9 cellular contexts compared by ENCODE assay signal in the genomic region with DNA sequence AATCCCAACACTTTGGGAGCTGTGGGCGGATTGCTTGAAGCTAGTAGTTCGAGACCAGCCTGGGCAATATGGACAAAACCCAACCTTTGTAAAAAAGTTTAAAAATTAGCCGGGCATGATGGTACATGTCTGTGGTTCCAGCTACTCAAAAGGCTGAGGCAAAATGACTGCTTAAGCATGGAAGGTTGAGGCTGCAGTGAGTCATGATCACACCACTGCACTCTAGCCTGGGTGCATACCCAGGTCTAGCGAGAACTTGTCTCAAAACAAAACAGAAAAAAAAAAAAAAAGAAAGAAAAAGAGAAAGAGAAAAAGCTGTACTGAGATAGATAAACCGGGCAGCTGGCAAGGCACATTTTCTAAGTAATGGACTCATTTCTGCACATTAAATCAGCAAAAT. TPM values are rescaled to one million over a fixed set of nuclear protein-coding genes. Genes with fewer than 3 reads are reported as not detected.
DNase-seq lines count a peak whose midpoint lies in the region; ATAC-seq and TF ChIP-seq lines count a peak whose summit lies in the region.
"Had no signal": no experiment of that assay in that cellular context is flagged by ENCODE, and none has a peak within 500 bp of the region (broad histone marks: within the 10 kb centered on the region; RNA-seq: fewer than 3 reads in every experiment).

No MANE protein-coding gene starts in this region.

- H3K9ac ChIP-seq in skeletal muscle tissue (ENCODE audit: low read depth in 1 of 3, low read length in 3 of 3) = peak overlapping the region in 1 of 3 donors; percentile 47

- in situ Hi-C loops in brain microvascular endothelial cell (cut with HindIII; ENCODE audit: low pct_ligation_motif_present, low sequenced_read_pairs) = no loop called here

- peaks cover 9 to 24% (median 18%) of the 10 kb centered on the region in 3 donors for H3K4me1 ChIP-seq in skeletal muscle tissue (ENCODE audit: control insufficient read depth in 3 of 3, insufficient read depth in 3 of 3, low read length in 3 of 3)
- H3K4me1 ChIP-seq in prostate gland (replicated peaks) = no peaks in the 10 kb centered on the region

- H3K27me3 ChIP-seq in brain microvascular endothelial cell (replicated peaks) (no peaks in the 10 kb centered on the region), skeletal muscle tissue (ENCODE audit: control insufficient read depth in 3 of 3, insufficient read depth in 3 of 3, low read length in 3 of 3) (no peaks in the 10 kb centered on the region), prostate gland (replicated peaks; ENCODE audit: insufficient read depth) (no peaks in the 10 kb centered on the region)

- POLR2A ChIA-PET in RWPE1 (lab: Yijun Ruan, JAX; ENCODE audit: low non-redundant PET) = interaction anchor here (0.6 kb wide), 1 partner anchor 73 kb away, joined by 3 read pairs; no protein-coding TSS in a partner anchor

- H3K9me3 ChIP-seq in skeletal muscle tissue (ENCODE audit: control insufficient read depth in 3 of 3, low read length in 3 of 3) = no peaks in the 10 kb centered on the region
- no peaks in the 10 kb centered on the region for H3K9me3 ChIP-seq in prostate gland

- H3K27ac ChIP-seq in RWPE1 (peak overlapping the region; percentile 51), brain microvascular endothelial cell (peak overlapping the region; percentile 85), skeletal muscle tissue (ENCODE audit: low read depth, low read length) (peak overlapping the region; percentile 57), prostate gland (no peak overlapping the region)

- intact Hi-C loops in prostate gland (cut with DNase I) = no loop called here

- TF ChIP-seq CTCF in RWPE1 (conservative IDR thresholded peaks at IDR 0.05; ENCODE audit: low read depth) (no peak), brain microvascular endothelial cell (IDR thresholded peaks at IDR 0.05; ENCODE audit: low read depth, low read length, missing control alignments) (no peak), prostate gland (IDR thresholded peaks at IDR 0.05) (no peak)

- H3K36me3 ChIP-seq in brain microvascular endothelial cell (replicated peaks) (peaks cover 12% of the 10 kb centered on the region), skeletal muscle tissue (ENCODE audit: control insufficient read depth in 3 of 3, insufficient read depth in 3 of 3, low read length in 3 of 3) (peaks cover 0 to 9% (median 5%) of the 10 kb centered on the region in 3 donors), prostate gland (no peaks in the 10 kb centered on the region)

- DNase-seq in RWPE1 (ENCODE audit: low spot score) (peak; percentile 72), brain microvascular endothelial cell (peak; percentile 85), prostate gland (ENCODE audit: low spot score) (no peak), NCI-H2171 (lab: John Stamatoyannopoulos, UW) (no peak), NCI-H2029 (lab: John Stamatoyannopoulos, UW) (no peak)

- ATAC-seq in GM18517 (IDR thresholded peaks at IDR 0.05; ENCODE audit: unreplicated experiment) (peak; percentile 77), HG02759 (IDR thresholded peaks at IDR 0.05; ENCODE audit: unreplicated experiment) (peak; percentile 93)

- 79% methylated on average over 5 of the region's 5 CpGs for WGBS in prostate gland

- H3K4me3 ChIP-seq in brain microvascular endothelial cell (ENCODE audit: low read depth, low read length) (no peak overlapping the region), skeletal muscle tissue (ENCODE audit: low read length in 3 of 3) (no peak overlapping the region), prostate gland (no peak overlapping the region)
- H3K4me3 ChIP-seq: skin epidermis had no signal

- TF ChIP-seq POLR2A in prostate gland (IDR thresholded peaks at IDR 0.05) = no peak

- CTCF ChIA-PET in RWPE1 (lab: Yijun Ruan, JAX) = no interaction called here

RNA-seq across cellular contexts. Expression of a gene that starts 10.6 kb away (rescaled TPM):
- total RNA-seq in skeletal muscle tissue = 69.9 TPM
- 100 to 1,000 TPM in 1 of 2 donors, 10 to 100 TPM in 1; 86.9 to 130 TPM for total RNA-seq in prostate gland

RNA-seq across cellular contexts. Expression of a gene that starts 29.5 kb away (rescaled TPM):
- 9.4 TPM for total RNA-seq in skeletal muscle tissue
- 10 to 100 TPM; 24.9 to 41.9 TPM for total RNA-seq in prostate gland

Comparison
In these comparisons a context has a peak if more than half of its experiments do, and no peak if none do; other contexts are left out.
1. DNase-seq: peak in RWPE1 (single experiment) and brain microvascular endothelial cell (single experiment); none in prostate gland (single experiment), NCI-H2171 (single experiment) and NCI-H2029 (single experiment).
2. H3K27ac ChIP-seq: peak in RWPE1 (single experiment), brain microvascular endothelial cell (single experiment) and skeletal muscle tissue (single experiment); none in prostate gland (0 of 2).